16 cellular contexts compared by ENCODE assay signal in genomic region chr3:152738656-152739055, GRCh38.
DNase-seq lines count a peak whose midpoint lies in the region; ATAC-seq and TF ChIP-seq lines count a peak whose summit lies in the region.
"Had no signal": no experiment of that assay in that cellular context is flagged by ENCODE, and none has a peak within 500 bp of the region (broad histone marks: within the 10 kb centered on the region; RNA-seq: fewer than 3 reads in every experiment).

No MANE protein-coding gene starts in this region.

- intact Hi-C loops in activated CD8-positive, alpha-beta T cell treated with anti-CD3 and anti-CD28 coated beads for 36 hours (cut with micrococcal nuclease), result no loop called here

- H3K4me3 Mint-ChIP-seq in activated CD8-positive, alpha-beta T cell treated with anti-CD3 and anti-CD28 coated beads for 36 hours, result no peak overlapping the region
- H3K4me3 Mint-ChIP-seq: central memory CD8-positive, alpha-beta T cell had no signal

- H3K4me1 Mint-ChIP-seq in activated CD8-positive, alpha-beta T cell treated with anti-CD3 and anti-CD28 coated beads for 36 hours (ENCODE audit: low read depth), result peaks cover 4% of the 10 kb centered on the region
- H3K4me1 Mint-ChIP-seq: central memory CD8-positive, alpha-beta T cell had no signal

- TF ChIP-seq CTCF in activated CD8-positive, alpha-beta T cell treated with anti-CD3 and anti-CD28 coated beads for 36 hours (IDR thresholded peaks at IDR 0.05), result no peak

- H3K27ac Mint-ChIP-seq in activated CD8-positive, alpha-beta T cell treated with anti-CD3 and anti-CD28 coated beads for 36 hours, result no peak overlapping the region

- peak; percentile 7 for DNase-seq in AG08395 (ENCODE audit: low spot score)
- DNase-seq in OCI-M1 (lab: John Stamatoyannopoulos, UW), result peak; percentile 71
- DNase-seq in fibroblast of peridontal ligament (ENCODE audit: extremely low read depth), result peak; percentile 62
- no peak for DNase-seq in activated CD8-positive, alpha-beta T cell treated with anti-CD3 and anti-CD28 coated beads for 36 hours
- no peak for DNase-seq in substantia nigra (lab: John Stamatoyannopoulos, UW)
- DNase-seq: activated naive CD4-positive, alpha-beta T cell; NCI-H2081; SHP77; stimulated activated CD4-positive, alpha-beta T cell treated with anti-CD3 and anti-CD28 coated beads, Interleukin-12 subunit alpha, Interleukin-12 subunit beta, amount 100 ng/mL, for 4 hours; transverse colon had no signal

- H3K27me3 Mint-ChIP-seq in activated CD8-positive, alpha-beta T cell treated with anti-CD3 and anti-CD28 coated beads for 36 hours, result peaks cover 1% of the 10 kb centered on the region
- H3K27me3 Mint-ChIP-seq: central memory CD8-positive, alpha-beta T cell had no signal

- CTCF ChIA-PET in activated CD8-positive, alpha-beta T cell treated with anti-CD3 and anti-CD28 coated beads for 36 hours (lab: Charles Lee), result no interaction called here

- H3K9me3 Mint-ChIP-seq in activated CD8-positive, alpha-beta T cell treated with anti-CD3 and anti-CD28 coated beads for 36 hours, result no peaks in the 10 kb centered on the region
- H3K9me3 Mint-ChIP-seq: central memory CD8-positive, alpha-beta T cell had no signal

- H3K36me3 Mint-ChIP-seq in activated CD8-positive, alpha-beta T cell treated with anti-CD3 and anti-CD28 coated beads for 36 hours (ENCODE audit: low read depth), result no peaks in the 10 kb centered on the region

- no peak overlapping the region for H3K27ac ChIP-seq in substantia nigra (ENCODE audit: low read depth, low read length, poor library complexity, severe bottlenecking)
- H3K27ac ChIP-seq: A549, HL-60, transverse colon had no signal

- peak; percentile 28 for ATAC-seq in GM21447 (IDR thresholded peaks at IDR 0.05; ENCODE audit: unreplicated experiment)
- no peak for ATAC-seq in GM21360 (IDR thresholded peaks at IDR 0.05; ENCODE audit: unreplicated experiment)
- no peak for ATAC-seq in activated CD8-positive, alpha-beta T cell treated with anti-CD3 and anti-CD28 coated beads for 36 hours
- no peak for ATAC-seq in HG03039 (IDR thresholded peaks at IDR 0.05; ENCODE audit: unreplicated experiment)
- ATAC-seq: A549 had no signal

- POLR2A ChIA-PET in activated CD8-positive, alpha-beta T cell treated with anti-CD3 and anti-CD28 coated beads for 36 hours (lab: Charles Lee), result no interaction called here

Comparison
In these comparisons a context has a peak if more than half of its experiments do, and no peak if none do; other contexts are left out.
1. DNase-seq: peak in AG08395 (single experiment), OCI-M1 (single experiment) and fibroblast of peridontal ligament (single experiment); none in activated CD8-positive, alpha-beta T cell treated with anti-CD3 and anti-CD28 coated beads for 36 hours (single experiment) and substantia nigra (0 of 49).